30 cellular contexts compared by ENCODE assay signal in the genomic region with DNA sequence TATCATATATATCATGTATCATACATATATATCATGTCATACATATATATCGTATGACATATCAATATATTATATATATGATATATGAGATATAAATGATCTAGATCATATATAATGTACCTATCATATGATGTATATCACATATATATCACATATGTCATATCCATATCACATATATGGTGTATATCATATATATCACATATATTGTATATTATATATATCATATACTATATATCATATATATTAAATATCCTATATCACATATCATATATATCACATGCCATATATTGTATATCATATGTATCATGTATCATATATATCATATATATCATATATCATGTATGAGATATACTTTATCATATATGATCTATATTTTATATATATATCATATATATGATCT.
"Had no signal": no experiment of that assay in that cellular context is flagged by ENCODE, and none has a peak within 500 bp of the region (broad histone marks: within the 10 kb centered on the region; RNA-seq: fewer than 3 reads in every experiment).

No MANE protein-coding gene starts in this region.

- H3K9me3 ChIP-seq: ascending aorta, esophagus squamous epithelium had no signal

- FAIRE-seq: endothelial cell of umbilical vein had no signal

- H3K4me1 ChIP-seq: ascending aorta, breast epithelium, esophagus squamous epithelium had no signal

- H3K4me3 ChIP-seq: ascending aorta, breast epithelium, cardiac muscle cell, esophagus squamous epithelium had no signal

- DNase-seq: activated CD4-positive, alpha-beta memory T cell treated with anti-CD3 and anti-CD28 coated beads for 36 hours; activated CD4-positive, alpha-beta T cell treated with anti-CD3 and anti-CD28 coated beads for 36 hours; activated CD4-positive, alpha-beta T cell treated with anti-CD3 and anti-CD28 coated beads, Interleukin-2, amount 10 ng/mL, durations not matched to agents 24 days and 14 days; activated CD4-positive, CD25-positive, alpha-beta regulatory T cell; activated CD4-positive, CD25-positive, alpha-beta regulatory T cell treated with anti-CD3 and anti-CD28 coated beads, Interleukin-2, amount 50 U/mL, for 72 hours; activated CD8-positive, alpha-beta memory T cell treated with anti-CD3 and anti-CD28 coated beads, Interleukin-2, amount 10 ng/mL, durations not matched to agents 7 days and 5 days; activated CD8-positive, alpha-beta memory T cell treated with anti-CD3 and anti-CD28 coated beads, Interleukin-2, amount 50 U/mL, for 4 hours; activated CD8-positive, alpha-beta T cell treated with anti-CD3 and anti-CD28 coated beads, Interleukin-2, amount 10 ng/mL, durations not matched to agents 7 days and 5 days; activated gamma-delta T cell; activated naive CD4-positive, alpha-beta T cell; activated naive CD4-positive, alpha-beta T cell treated with anti-CD3 and anti-CD28 coated beads, Interleukin-2, amount 10 ng/mL, durations not matched to agents 7 days and 5 days; activated naive CD8-positive, alpha-beta T cell treated with anti-CD3 and anti-CD28 coated beads, Interleukin-2, amount 10 ng/mL, durations not matched to agents 7 days and 5 days; activated T-cell treated with anti-CD3 and anti-CD28 coated beads, Interleukin-2, amount 50 U/mL, for 1 hour; activated T-cell treated with anti-CD3 and anti-CD28 coated beads, Interleukin-2, amount 50 U/mL, for 48 hours; cortex of kidney; dermis blood vessel endothelial cell; effector CD4-positive, alpha-beta T cell; effector memory CD8-positive, alpha-beta T cell; esophagus squamous epithelium; foreskin melanocyte; head of caudate nucleus; T-helper 1 cell; T-helper 17 cell; T1000 had no signal

- H3K27ac ChIP-seq: ascending aorta, breast epithelium, cardiac muscle cell, epithelial cell of prostate, esophagus squamous epithelium had no signal

- H3K36me3 ChIP-seq: ascending aorta, breast epithelium, cardiac muscle cell, esophagus squamous epithelium had no signal

- H3K27me3 ChIP-seq: ascending aorta, breast epithelium, cardiac muscle cell, esophagus squamous epithelium had no signal

- ATAC-seq: activated CD4-positive, alpha-beta T cell treated with anti-CD3 and anti-CD28 coated beads for 36 hours; activated CD8-positive, alpha-beta memory T cell treated with anti-CD3 and anti-CD28 coated beads, Interleukin-2, amount 10 ng/mL, durations not matched to agents 7 days and 5 days; activated CD8-positive, alpha-beta T cell treated with anti-CD3 and anti-CD28 coated beads, Interleukin-2, amount 10 ng/mL, durations not matched to agents 7 days and 5 days; activated naive CD4-positive, alpha-beta T cell treated with anti-CD3 and anti-CD28 coated beads, Interleukin-2, amount 50 U/mL, for 72 hours; effector memory CD8-positive, alpha-beta T cell; T-helper 17 cell had no signal
